Comparison of ENCODE assay signal across 22 cellular contexts in genomic region chr2:121213386-121213785, GRCh38.
A peak's percentile ranks its signal among the peaks of the same experiment; 100 is the strongest.
DNase-seq lines count a peak whose midpoint lies in the region; ATAC-seq and TF ChIP-seq lines count a peak whose summit lies in the region.
"Had no signal": no experiment of that assay in that cellular context is flagged by ENCODE, and none has a peak within 500 bp of the region (broad histone marks: within the 10 kb centered on the region; RNA-seq: fewer than 3 reads in every experiment).

No MANE protein-coding gene starts in this region.

- H3K4me1 ChIP-seq in mucosa of rectum (ENCODE audit: control insufficient read depth in 2 of 2, insufficient read depth in 2 of 2, low read length in 2 of 2) (peaks cover 14 to 43% of the 10 kb centered on the region in 2 donors), spleen (no peaks in the 10 kb centered on the region)

- no peak overlapping the region for H3K27ac Mint-ChIP-seq in activated naive CD4-positive, alpha-beta T cell treated with anti-CD3 and anti-CD28 coated beads for 36 hours
- H3K27ac Mint-ChIP-seq: CD4-positive, alpha-beta T cell; CD8-positive, alpha-beta memory T cell had no signal

- peak overlapping the region in 1 of 2 donors; percentile 55 for H3K9ac ChIP-seq in mucosa of rectum (ENCODE audit: low read depth in 1 of 2, low read length in 2 of 2)
- H3K9ac ChIP-seq: BLaER1 treated with 17β-estradiol and CSF1 and Interleukin-3, amounts not matched to agents 10 nM and 100 nM had no signal

- H3K4me3 Mint-ChIP-seq in activated naive CD4-positive, alpha-beta T cell treated with anti-CD3 and anti-CD28 coated beads for 36 hours: no peak overlapping the region
- H3K4me3 Mint-ChIP-seq: CD14-positive monocyte; CD4-positive, alpha-beta T cell; CD8-positive, alpha-beta memory T cell had no signal

- WGBS in spleen, 5 donors: 86 to 91% (median 90%) methylated on average over 8 of the region's 8 CpGs

- H3K9me3 ChIP-seq in mucosa of rectum (ENCODE audit: control insufficient read depth in 2 of 2, low read length in 2 of 2) (no peaks in the 10 kb centered on the region), spleen (no peaks in the 10 kb centered on the region)
- H3K9me3 ChIP-seq: A549; BE2C; BLaER1 treated with 17β-estradiol and CSF1 and Interleukin-3, amounts not matched to agents 10 nM and 100 nM had no signal

- no peaks in the 10 kb centered on the region for H3K9me3 Mint-ChIP-seq in activated naive CD4-positive, alpha-beta T cell treated with anti-CD3 and anti-CD28 coated beads for 36 hours
- H3K9me3 Mint-ChIP-seq: CD4-positive, alpha-beta T cell had no signal

- H3K27me3 ChIP-seq in mucosa of rectum (ENCODE audit: control insufficient read depth in 2 of 2, insufficient read depth in 2 of 2, low read length in 2 of 2) (no peaks in the 10 kb centered on the region), spleen (replicated peaks in 1 of 7) (peaks cover 0 to 11% (median 0%) of the 10 kb centered on the region in 7 donors)
- H3K27me3 ChIP-seq: BE2C; BLaER1 treated with 17β-estradiol and CSF1 and Interleukin-3, amounts not matched to agents 10 nM and 100 nM had no signal

- H3K27me3 Mint-ChIP-seq in activated naive CD4-positive, alpha-beta T cell treated with anti-CD3 and anti-CD28 coated beads for 36 hours (ENCODE audit: low read depth): no peaks in the 10 kb centered on the region

- CTCF ChIA-PET in RWPE1 (lab: Yijun Ruan, JAX): interaction anchor here (0.6 kb wide), 1 partner anchor 29 kb away, joined by 3 read pairs; no protein-coding TSS in a partner anchor
- CTCF ChIA-PET in activated naive CD4-positive, alpha-beta T cell treated with anti-CD3 and anti-CD28 coated beads for 36 hours (lab: Charles Lee): no interaction called here

- ATAC-seq in left colon (peak; percentile 46), HG02571 (IDR thresholded peaks at IDR 0.05; ENCODE audit: unreplicated experiment) (no peak)
- ATAC-seq: A549, HCT116 had no signal

- H3K4me3 ChIP-seq in mucosa of rectum (ENCODE audit: low read length in 2 of 2) (peak overlapping the region in 1 of 2 donors; percentile 3), spleen (no peak overlapping the region)
- H3K4me3 ChIP-seq: A549; BLaER1 treated with 17β-estradiol and CSF1 and Interleukin-3, amounts not matched to agents 10 nM and 100 nM had no signal

- intact Hi-C loops in left colon (cut with DNase I, micrococcal nuclease): no loop called here
- intact Hi-C loops in spleen (cut with DNase I; ENCODE audit: low total_unique reads): no loop called here
- intact Hi-C loops in activated naive CD4-positive, alpha-beta T cell treated with anti-CD3 and anti-CD28 coated beads for 36 hours (cut with micrococcal nuclease): no loop called here

- no peak for DNase-seq in RWPE1 (ENCODE audit: low spot score)
- peak; percentile 48 to 62 for DNase-seq in left colon
- peak; percentile 17 for DNase-seq in spleen
- DNase-seq in GM10266 (ENCODE audit: extremely low spot score): no peak
- DNase-seq in HCEC 1CT: no peak
- DNase-seq in activated naive CD4-positive, alpha-beta T cell treated with anti-CD3 and anti-CD28 coated beads for 36 hours: no peak
- DNase-seq: 8988T; ACHN; AML-193; BE2C; CD4-positive, alpha-beta T cell; CD8-positive, alpha-beta memory T cell; DMS 273 treated with DMSO at 0.1 percent for 48 hours; DMS79; EL; GDM1 had no signal

- peaks cover 13 to 17% of the 10 kb centered on the region in 2 donors for H3K36me3 ChIP-seq in mucosa of rectum (ENCODE audit: control insufficient read depth in 2 of 2, insufficient read depth in 2 of 2, low read length in 2 of 2)
- H3K36me3 ChIP-seq in spleen: no peaks in the 10 kb centered on the region
- H3K36me3 ChIP-seq: BE2C; BLaER1 treated with 17β-estradiol and CSF1 and Interleukin-3, amounts not matched to agents 10 nM and 100 nM had no signal

- H3K27ac ChIP-seq in RWPE1 (peak overlapping the region; percentile 57; the same call in 1 of the 2 replicates), mucosa of rectum (ENCODE audit: low read depth in 2 of 2, low read length in 2 of 2) (peak overlapping the region; percentile 83 to 91), spleen (no peak overlapping the region)
- H3K27ac ChIP-seq: A549; BLaER1 treated with 17β-estradiol and CSF1 and Interleukin-3, amounts not matched to agents 10 nM and 100 nM had no signal

- no peaks in the 10 kb centered on the region for H3K36me3 Mint-ChIP-seq in activated naive CD4-positive, alpha-beta T cell treated with anti-CD3 and anti-CD28 coated beads for 36 hours (ENCODE audit: low read depth)
- H3K36me3 Mint-ChIP-seq: CD14-positive monocyte; CD8-positive, alpha-beta memory T cell had no signal

- TF ChIP-seq CTCF in RWPE1 (conservative IDR thresholded peaks at IDR 0.05; ENCODE audit: low read depth): no peak
- TF ChIP-seq CTCF in spleen (IDR thresholded peaks at IDR 0.05 in 8 of 11, conservative IDR thresholded peaks at IDR 0.05 in 3 of 11): no peak
- no peak for TF ChIP-seq CTCF in GM10266 (IDR thresholded peaks at IDR 0.05; ENCODE audit: control insufficient read depth, insufficient read depth, low read depth, missing control alignments)

- no peaks in the 10 kb centered on the region for H3K4me1 Mint-ChIP-seq in activated naive CD4-positive, alpha-beta T cell treated with anti-CD3 and anti-CD28 coated beads for 36 hours (ENCODE audit: low read depth)
- H3K4me1 Mint-ChIP-seq: CD14-positive monocyte; CD8-positive, alpha-beta memory T cell had no signal

- no peak for TF ChIP-seq POLR2A in spleen (IDR thresholded peaks at IDR 0.05)

- POLR2A ChIA-PET in RWPE1 (lab: Yijun Ruan, JAX; ENCODE audit: low non-redundant PET): interaction anchor here (0.7 kb wide), 1 partner anchor 209 kb away, joined by 3 read pairs; no protein-coding TSS in a partner anchor

Comparison
In these comparisons a context has a peak if more than half of its experiments do, and no peak if none do; other contexts are left out.
1. DNase-seq: peak in left colon (2 of 2) and spleen (single experiment); none in RWPE1 (single experiment), GM10266 (single experiment), HCEC 1CT (single experiment) and activated naive CD4-positive, alpha-beta T cell treated with anti-CD3 and anti-CD28 coated beads for 36 hours (single experiment).
2. H3K27ac ChIP-seq: peak in RWPE1 (single experiment) and mucosa of rectum (2 of 2); none in spleen (0 of 8).